Comparison of ENCODE assay signal across 25 cellular contexts in genomic region chr3:135136361-135137100, GRCh38.
"Had no signal": no experiment of that assay in that cellular context is flagged by ENCODE, and none has a peak within 500 bp of the region (broad histone marks: within the 10 kb centered on the region; RNA-seq: fewer than 3 reads in every experiment).

No MANE protein-coding gene starts in this region.

- H3K27me3 ChIP-seq: esophagus muscularis mucosa, heart left ventricle, neutrophil, ovary, right lobe of liver had no signal

- ATAC-seq: activated T-cell treated with anti-CD3 and anti-CD28 coated beads, Interleukin-2, amount 50 U/mL, for 4 hours; heart left ventricle; natural killer cell; right lobe of liver; stimulated activated naive B cell treated with anti-CD40 and anti-IgM and Interleukin-4, amounts not matched to agents 10 μg/mL and 1 μg/mL and 100 μg/mL, for 72 hours; T-cell had no signal

- H3K36me3 ChIP-seq: heart left ventricle, neutrophil, ovary, prostate gland, right lobe of liver, thoracic aorta had no signal

- H3K4me1 ChIP-seq: esophagus muscularis mucosa, heart left ventricle, prostate gland had no signal

- H3K9me3 ChIP-seq: esophagus muscularis mucosa, heart left ventricle, neutrophil, ovary, prostate gland, right lobe of liver, thoracic aorta had no signal

- H3K27ac ChIP-seq: coronary artery, esophagus muscularis mucosa, heart left ventricle, neutrophil, ovary, prostate gland, right lobe of liver, thoracic aorta had no signal

- H3K4me3 ChIP-seq: coronary artery, esophagus muscularis mucosa, heart left ventricle, ovary, prostate gland, right lobe of liver, thoracic aorta had no signal

- DNase-seq: activated CD4-positive, alpha-beta T cell treated with anti-CD3 and anti-CD28 coated beads for 1 hour; activated CD8-positive, alpha-beta memory T cell treated with anti-CD3 and anti-CD28 coated beads, Interleukin-2, amount 50 U/mL, for 4 hours; activated effector memory CD4-positive, alpha-beta T cell treated with Interleukin-2 at 50 U/mL for 16 hours; activated naive CD4-positive, alpha-beta T cell treated with anti-CD3 and anti-CD28 coated beads, Interleukin-2, amount 10 ng/mL, durations not matched to agents 7 days and 5 days; activated T-cell treated with anti-CD3 and anti-CD28 coated beads, Interleukin-2, amount 50 U/mL, for 4 hours; amygdala; cerebellar nuclear complex; heart left ventricle; midbrain; natural killer cell; ovary; right lobe of liver; small intestine; stimulated activated CD4-positive, alpha-beta T cell treated with anti-CD3 and anti-CD28 coated beads, Interleukin-2, amount 100 ng/mL, for 24 hours; stimulated activated naive B cell treated with anti-CD40 and anti-IgM and Interleukin-4, amounts not matched to agents 10 μg/mL and 1 μg/mL and 100 μg/mL, for 72 hours; T-cell had no signal

- FAIRE-seq: bronchial epithelial cell, frontal cortex, islet of Langerhans, small intestine, TTC549 had no signal
